In the genomic region with DNA sequence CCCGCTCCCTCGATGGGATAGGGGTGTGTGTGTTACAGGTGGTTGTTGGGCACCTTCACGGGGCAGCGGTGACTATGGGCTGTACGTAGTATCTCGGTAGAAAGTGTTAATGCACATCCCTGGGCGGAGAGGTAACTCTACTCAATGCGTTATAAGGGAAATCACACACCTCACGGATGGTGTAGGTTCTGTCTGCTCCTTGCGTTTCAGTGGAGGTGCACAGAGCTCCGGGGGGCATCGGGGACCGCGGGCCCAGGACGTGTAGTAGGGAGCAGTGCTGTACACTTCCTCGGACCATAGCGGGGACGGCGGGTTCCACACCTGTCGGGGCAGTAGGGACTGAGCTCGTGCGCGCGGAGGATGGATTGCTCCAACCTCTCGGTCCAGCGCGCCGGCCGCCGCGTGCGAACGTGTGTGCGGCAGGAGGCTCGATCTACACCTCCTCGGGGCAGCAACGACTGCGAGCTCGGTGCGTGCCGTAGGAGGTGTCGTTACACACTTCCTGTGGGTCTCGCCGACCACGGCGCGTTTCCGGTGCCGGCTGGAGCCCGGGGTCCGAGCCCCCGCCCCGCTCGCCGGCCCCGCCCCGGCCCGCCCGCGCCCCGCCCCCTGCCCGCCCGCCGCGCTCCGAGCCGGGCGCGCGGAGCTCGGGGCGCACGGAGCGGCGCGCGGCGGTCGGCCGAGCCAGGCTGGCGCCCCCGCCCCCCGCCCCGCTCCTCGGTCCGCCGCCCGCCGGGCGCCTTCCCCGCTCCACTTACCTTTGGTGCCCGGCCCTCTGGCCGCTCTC, we compare ENCODE assay signal across 7 cellular contexts. TPM values are rescaled to one million over a fixed set of nuclear protein-coding genes. Genes with fewer than 3 reads are reported as not detected.
DNase-seq lines count a peak whose midpoint lies in the region; ATAC-seq and TF ChIP-seq lines count a peak whose summit lies in the region.

A gene with protein sequence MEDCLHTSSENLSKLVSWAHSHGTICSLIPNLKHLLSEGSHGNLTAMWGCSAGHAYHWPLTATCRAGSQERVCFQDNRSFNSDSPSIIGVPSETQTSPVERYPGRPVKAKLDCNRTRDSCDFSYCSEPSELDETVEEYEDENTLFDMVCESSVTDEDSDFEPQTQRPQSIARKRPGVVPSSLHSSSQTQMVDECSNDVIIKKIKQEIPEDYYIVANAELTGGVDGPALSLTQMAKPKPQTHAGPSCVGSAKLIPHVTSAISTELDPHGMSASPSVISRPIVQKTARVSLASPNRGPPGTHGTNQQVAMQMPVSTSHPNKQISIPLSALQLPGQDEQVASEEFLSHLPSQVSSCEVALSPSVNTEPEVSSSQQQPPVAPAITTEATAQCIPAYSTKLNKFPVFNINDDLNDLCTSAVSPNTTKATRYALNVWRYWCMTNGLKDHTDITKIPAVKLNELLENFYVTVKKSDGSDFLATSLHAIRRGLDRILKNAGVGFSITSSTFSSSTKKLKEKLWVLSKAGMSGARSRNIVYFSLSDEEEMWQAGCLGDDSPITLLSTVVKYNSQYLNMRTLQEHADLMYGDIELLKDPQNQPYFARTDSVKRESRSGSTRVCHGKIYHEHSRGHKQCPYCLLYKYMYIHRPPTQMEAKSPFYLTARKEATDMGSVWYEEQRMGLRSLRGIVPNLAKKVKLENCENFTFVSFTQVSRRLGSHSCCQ (plus strand): TSS at position 607 of the 787 bp plus-strand sequence. CDS start 87,254 bp downstream, outside the sequence.

- DNase-seq in NCI-H1417 (lab: John Stamatoyannopoulos, UW) (peak; percentile 74 to 91 (median 86)), T-helper 22 cell (ENCODE audit: low read depth) (peak; percentile 57), astrocyte of the hippocampus (ENCODE audit: low read depth, low spot score) (peak; percentile 92), iPS DF 4.7 (ENCODE audit: extremely low read depth, low spot score) (peak; percentile 41), sigmoid colon (peak; percentile 89)

- no peak for TF ChIP-seq CTCF in sigmoid colon (IDR thresholded peaks at IDR 0.05)

- no peaks in the 10 kb centered on the region for H3K36me3 ChIP-seq in sigmoid colon

- no peaks in the 10 kb centered on the region for H3K27me3 ChIP-seq in sigmoid colon

- H3K9me3 ChIP-seq in sigmoid colon = no peaks in the 10 kb centered on the region

- peak within 1 kb of the TSS; percentile 72 to 95 (median 92) for H3K4me3 ChIP-seq in sigmoid colon

- H3K27ac ChIP-seq in sigmoid colon = peak within 1 kb of the TSS; percentile 75 to 85 (median 80)

- peak in 1 of 2 donors; percentile 32 for TF ChIP-seq POLR2A in sigmoid colon (IDR thresholded peaks at IDR 0.05)

- no peak for TF ChIP-seq EP300 in sigmoid colon (IDR thresholded peaks at IDR 0.05)

- ATAC-seq in GM18498 (IDR thresholded peaks at IDR 0.05; ENCODE audit: unreplicated experiment) (peak; percentile 94), HG02798 (IDR thresholded peaks at IDR 0.05; ENCODE audit: poor library complexity, unreplicated experiment) (peak; percentile 95)

- 1 to 2% methylated on average over 93 of the region's 93 CpGs for WGBS in sigmoid colon, 2 donors

- peaks cover 0 to 13% (median 8%) of the 10 kb centered on the region in 4 donors for H3K4me1 ChIP-seq in sigmoid colon

- intact Hi-C loops in sigmoid colon (cut with DNase I) = loop anchor here (5.0 to 10.0 kb wide), 4 partner anchors 104 to 589 kb away; partner anchors contain the start of genes HSDL2, INIP and UGCG

RNA-seq across cellular contexts. Expression of the gene that starts here (rescaled TPM):
- total RNA-seq in sigmoid colon = 1 to 10 TPM; 4.3 to 8.0 (median 5.1) TPM
- polyA plus RNA-seq in sigmoid colon = 1 to 10 TPM in 1 of 3 donors, under 1 TPM in 2; 0.60 to 1.7 (median 0.92) TPM

Comparison
In these comparisons a context has a peak if more than half of its experiments do, and no peak if none do; other contexts are left out.
1. Peak in every context shown above with its lines: DNase-seq, ATAC-seq, H3K4me3 ChIP-seq and H3K27ac ChIP-seq.
2. DNase-seq: peak in every context shown above with its lines; median percentile 92 in astrocyte of the hippocampus; 89 in sigmoid colon; 86 in NCI-H1417; 57 in T-helper 22 cell; 41 in iPS DF 4.7.